In genomic region chr15:85837011-85837433, GRCh38 we compare ENCODE assay signal across 15 cellular contexts. TPM values are rescaled to one million over a fixed set of nuclear protein-coding genes. Genes with fewer than 3 reads are reported as not detected.
A peak's percentile ranks its signal among the peaks of the same experiment; 100 is the strongest.
DNase-seq lines count a peak whose midpoint lies in the region; ATAC-seq and TF ChIP-seq lines count a peak whose summit lies in the region.
"Had no signal": no experiment of that assay in that cellular context is flagged by ENCODE, and none has a peak within 500 bp of the region (broad histone marks: within the 10 kb centered on the region; RNA-seq: fewer than 3 reads in every experiment).

No MANE protein-coding gene starts in this region.

- peaks cover 0 to 14% of the 10 kb centered on the region in 2 donors for H3K27me3 Mint-ChIP-seq in effector memory CD8-positive, alpha-beta T cell

- no peak overlapping the region for H2AFZ ChIP-seq in mammary epithelial cell (ENCODE audit: low read depth, low read length)
- H2AFZ ChIP-seq: GM23248 had no signal

- H3K79me2 ChIP-seq in mammary epithelial cell (ENCODE audit: insufficient read depth, low read length): no peaks in the 10 kb centered on the region

- H3K9ac ChIP-seq in mammary epithelial cell (ENCODE audit: insufficient read depth, low read length): no peak overlapping the region
- H3K9ac ChIP-seq: BLaER1, GM23248 had no signal

- DNase-seq in DMS 273 (lab: John Stamatoyannopoulos, UW; ENCODE audit: unreplicated experiment) (peak; percentile 77), LoVo (ENCODE audit: low spot score) (peak; percentile 86), mammary epithelial cell (peak; percentile 5), lung (ENCODE audit: low spot score) (peak; percentile 33), gastrocnemius medialis (no peak), HAP-1 (ENCODE audit: low spot score in 2 of 2) (no peak)
- no peak for DNase-seq in activated effector memory CD4-positive, alpha-beta T cell treated with Interleukin-2 at 50 U/mL for 16 hours
- DNase-seq in effector memory CD8-positive, alpha-beta T cell: no peak
- DNase-seq: activated CD4-positive, CD25-positive, alpha-beta regulatory T cell treated with anti-CD3 and anti-CD28 coated beads, Interleukin-2, amount 50 U/mL, for 72 hours; GM23248; NCI-H2171 treated with DMSO at 0.1 percent for 48 hours; Right ventricle myocardium superior had no signal

- TF ChIP-seq CTCF in mammary epithelial cell (conservative IDR thresholded peaks at IDR 0.05 in 1 of 2, IDR thresholded peaks at IDR 0.05 in 1 of 2; ENCODE audit: extremely low read depth in 1 of 2, insufficient read depth in 1 of 2, low read depth in 1 of 2, low read length in 2 of 2) (no peak), lung (IDR thresholded peaks at IDR 0.05; ENCODE audit: control extremely low read depth, extremely low read depth) (no peak), gastrocnemius medialis (IDR thresholded peaks at IDR 0.05 in 4 of 5, conservative IDR thresholded peaks at IDR 0.05 in 1 of 5) (no peak)

- H3K4me3 Mint-ChIP-seq in effector memory CD8-positive, alpha-beta T cell: no peak overlapping the region
- H3K4me3 Mint-ChIP-seq: activated T-helper 1 cell treated with anti-CD3 and anti-CD28 coated beads, Interleukin-12 subunit alpha, Interleukin-12 subunit beta, Interleukin-2, Interleukin-4 antibody, amounts not matched to agents 30 ng/mL and 10 ng/mL and 1 ng/mL, durations not matched to agents 14 hours and 24 hours and 36 hours; stimulated activated effector memory CD8-positive, alpha-beta T cell treated with anti-CD3 and anti-CD28 coated beads, Interleukin-12 subunit alpha, Interleukin-12 subunit beta, amount 100 ng/mL, for 72 hours had no signal

- H3K27ac Mint-ChIP-seq in effector memory CD8-positive, alpha-beta T cell: no peak overlapping the region
- H3K27ac Mint-ChIP-seq: activated T-helper 1 cell treated with anti-CD3 and anti-CD28 coated beads, Interleukin-12 subunit alpha, Interleukin-12 subunit beta, Interleukin-2, Interleukin-4 antibody, amounts not matched to agents 30 ng/mL and 10 ng/mL and 1 ng/mL, durations not matched to agents 14 hours and 24 hours and 36 hours; stimulated activated effector memory CD8-positive, alpha-beta T cell treated with anti-CD3 and anti-CD28 coated beads, Interleukin-12 subunit alpha, Interleukin-12 subunit beta, amount 100 ng/mL, for 72 hours had no signal

- H3K4me2 ChIP-seq in mammary epithelial cell (ENCODE audit: insufficient read depth, low read depth, low read length): no peak overlapping the region
- H3K4me2 ChIP-seq: BLaER1 had no signal

- CTCF ChIA-PET in mammary epithelial cell (lab: Charles Lee; ENCODE audit: low non-redundant PET): no interaction called here

- H3K4me3 ChIP-seq in mammary epithelial cell (replicated peaks in 1 of 3; ENCODE audit: insufficient read depth in 1 of 3, low read depth in 2 of 3, low read length in 3 of 3) (no peak overlapping the region), lung (no peak overlapping the region), gastrocnemius medialis (no peak overlapping the region), HAP-1 (no peak overlapping the region)
- H3K4me3 ChIP-seq: BLaER1, GM23248 had no signal

- H3K4me1 ChIP-seq in mammary epithelial cell (ENCODE audit: insufficient read depth, low read length) (peaks cover 4% of the 10 kb centered on the region), lung (ENCODE audit: control insufficient read depth in 2 of 2, insufficient read depth in 2 of 2, low read length in 2 of 2) (peaks cover 0 to 1% of the 10 kb centered on the region in 2 donors), gastrocnemius medialis (peaks cover 0 to 4% of the 10 kb centered on the region in 2 donors), HAP-1 (peaks cover 2% of the 10 kb centered on the region; the same call in 1 of the 2 replicates)

- no peaks in the 10 kb centered on the region for H3K9me3 ChIP-seq in mammary epithelial cell (replicated peaks; ENCODE audit: insufficient read depth, low read length)
- no peaks in the 10 kb centered on the region for H3K9me3 ChIP-seq in lung (ENCODE audit: control insufficient read depth in 2 of 2, insufficient read depth in 1 of 2, low read length in 1 of 2)
- no peaks in the 10 kb centered on the region for H3K9me3 ChIP-seq in gastrocnemius medialis
- H3K9me3 ChIP-seq in HAP-1: no peaks in the 10 kb centered on the region
- H3K9me3 ChIP-seq: BLaER1 had no signal

- BruUV-seq in mammary epithelial cell (replicated peaks; lab: Mats Ljungman, UMichigan): no TSS peak

- H3K36me3 ChIP-seq in mammary epithelial cell (ENCODE audit: insufficient read depth, low read length) (no peaks in the 10 kb centered on the region), lung (ENCODE audit: control insufficient read depth in 2 of 2, insufficient read depth in 2 of 2, low read length in 2 of 2) (no peaks in the 10 kb centered on the region), gastrocnemius medialis (no peaks in the 10 kb centered on the region), HAP-1 (replicated peaks) (no peaks in the 10 kb centered on the region)
- H3K36me3 ChIP-seq: BLaER1 had no signal

- H4K20me1 ChIP-seq in mammary epithelial cell (ENCODE audit: insufficient read depth, low read length): no peaks in the 10 kb centered on the region
- H4K20me1 ChIP-seq: BLaER1 had no signal

- in situ Hi-C loops in mammary epithelial cell (cut with MboI; ENCODE audit: low sequenced_read_pairs in 2 of 2): loop anchor here in 1 of 2 donors (25.0 kb wide), 1 partner anchor 550 kb away; no protein-coding TSS in a partner anchor
- in situ Hi-C loops in gastrocnemius medialis (cut with MboI; ENCODE audit: low sequenced_read_pairs in 4 of 4): loop anchor here (5.0 to 25.0 kb wide), 10 partner anchors 35 to 542 kb away; no protein-coding TSS in a partner anchor
- in situ Hi-C loops in HAP-1 (cut with MboI; ENCODE audit: low sequenced_read_pairs): loop anchor here (5.0 to 10.0 kb wide), 2 partner anchors 352 to 540 kb away; no protein-coding TSS in a partner anchor

- H3K27ac ChIP-seq in mammary epithelial cell (ENCODE audit: insufficient read depth, low read depth, low read length) (no peak overlapping the region), lung (ENCODE audit: low read depth in 1 of 2, low read length in 1 of 2) (no peak overlapping the region), gastrocnemius medialis (no peak overlapping the region)
- H3K27ac ChIP-seq: BLaER1, GM23248 had no signal

- H3K27me3 ChIP-seq in mammary epithelial cell (ENCODE audit: insufficient read depth, low read length) (no peaks in the 10 kb centered on the region), lung (ENCODE audit: control insufficient read depth, insufficient read depth) (no peaks in the 10 kb centered on the region), gastrocnemius medialis (no peaks in the 10 kb centered on the region), HAP-1 (ENCODE audit: low read depth) (no peaks in the 10 kb centered on the region)
- H3K27me3 ChIP-seq: BLaER1 had no signal

- TF ChIP-seq POLR2A in gastrocnemius medialis (IDR thresholded peaks at IDR 0.05): no peak

- dilution Hi-C loops in mammary epithelial cell (cut with HindIII; ENCODE audit: low sequenced_read_pairs): no loop called here

- intact Hi-C loops in mammary epithelial cell (cut with micrococcal nuclease) (loop anchor here (10.0 kb wide), 1 partner anchor 242 kb away; no protein-coding TSS in a partner anchor), gastrocnemius medialis (cut with DNase I; ENCODE audit: low total_unique reads) (loop anchor here (5.0 kb wide), 1 partner anchor 350 kb away; no protein-coding TSS in a partner anchor)

- ATAC-seq in lung (ENCODE audit: insufficient read depth, low FRiP score) (no peak), gastrocnemius medialis (no peak)
- ATAC-seq in effector memory CD8-positive, alpha-beta T cell (replicated peaks): no peak
- ATAC-seq: stimulated activated effector memory CD8-positive, alpha-beta T cell treated with anti-CD3 and anti-CD28 coated beads, Interleukin-12 subunit alpha, Interleukin-12 subunit beta, amount 100 ng/mL, for 72 hours had no signal

- 93% methylated on average over 5 of the region's 6 CpGs for WGBS in mammary epithelial cell (ENCODE audit: low coverage, missing lambda C conversion rate)
- 57 to 70% methylated on average over 6 of the region's 6 CpGs for WGBS in lung, 2 donors

- no peaks in the 10 kb centered on the region for H3K9me3 Mint-ChIP-seq in effector memory CD8-positive, alpha-beta T cell
- H3K9me3 Mint-ChIP-seq: activated T-helper 1 cell treated with anti-CD3 and anti-CD28 coated beads, Interleukin-12 subunit alpha, Interleukin-12 subunit beta, Interleukin-2, Interleukin-4 antibody, amounts not matched to agents 30 ng/mL and 10 ng/mL and 1 ng/mL, durations not matched to agents 14 hours and 24 hours and 36 hours; stimulated activated effector memory CD8-positive, alpha-beta T cell treated with anti-CD3 and anti-CD28 coated beads, Interleukin-12 subunit alpha, Interleukin-12 subunit beta, amount 100 ng/mL, for 72 hours had no signal

- H3K36me3 Mint-ChIP-seq in effector memory CD8-positive, alpha-beta T cell (ENCODE audit: insufficient read depth): no peaks in the 10 kb centered on the region
- H3K36me3 Mint-ChIP-seq: stimulated activated effector memory CD8-positive, alpha-beta T cell treated with anti-CD3 and anti-CD28 coated beads, Interleukin-12 subunit alpha, Interleukin-12 subunit beta, amount 100 ng/mL, for 72 hours had no signal

- peaks cover 0 to 2% of the 10 kb centered on the region in 2 donors for H3K4me1 Mint-ChIP-seq in effector memory CD8-positive, alpha-beta T cell (ENCODE audit: low read depth in 2 of 2)
- H3K4me1 Mint-ChIP-seq: stimulated activated effector memory CD8-positive, alpha-beta T cell treated with anti-CD3 and anti-CD28 coated beads, Interleukin-12 subunit alpha, Interleukin-12 subunit beta, amount 100 ng/mL, for 72 hours had no signal

RNA-seq across cellular contexts. Expression of gene KLHL25, which starts 42.3 kb away (rescaled TPM):
- 10 to 100 TPM in 1 of 2 donors, 1 to 10 TPM in 1; 7.7 to 12.2 TPM for total RNA-seq in mammary epithelial cell
- polyA plus RNA-seq in mammary epithelial cell: 4.6 TPM
- 7.0 TPM for polyA minus RNA-seq in mammary epithelial cell
- 1 to 10 TPM; 8.1 to 9.2 TPM for total RNA-seq in lung
- 1 to 10 TPM; 3.0 to 6.1 TPM for polyA plus RNA-seq in lung
- total RNA-seq in gastrocnemius medialis: 1 to 10 TPM; 4.8 to 7.0 (median 6.8) TPM

Comparison
In these comparisons a context has a peak if more than half of its experiments do, and no peak if none do; other contexts are left out.
1. DNase-seq: peak in DMS 273 (single experiment), LoVo (single experiment), mammary epithelial cell (single experiment) and lung (single experiment); none in gastrocnemius medialis (0 of 2), activated effector memory CD4-positive, alpha-beta T cell treated with Interleukin-2 at 50 U/mL for 16 hours (single experiment), HAP-1 (0 of 2) and effector memory CD8-positive, alpha-beta T cell (0 of 3).